ENCODE assay signal across 14 cellular contexts in the genomic region with DNA sequence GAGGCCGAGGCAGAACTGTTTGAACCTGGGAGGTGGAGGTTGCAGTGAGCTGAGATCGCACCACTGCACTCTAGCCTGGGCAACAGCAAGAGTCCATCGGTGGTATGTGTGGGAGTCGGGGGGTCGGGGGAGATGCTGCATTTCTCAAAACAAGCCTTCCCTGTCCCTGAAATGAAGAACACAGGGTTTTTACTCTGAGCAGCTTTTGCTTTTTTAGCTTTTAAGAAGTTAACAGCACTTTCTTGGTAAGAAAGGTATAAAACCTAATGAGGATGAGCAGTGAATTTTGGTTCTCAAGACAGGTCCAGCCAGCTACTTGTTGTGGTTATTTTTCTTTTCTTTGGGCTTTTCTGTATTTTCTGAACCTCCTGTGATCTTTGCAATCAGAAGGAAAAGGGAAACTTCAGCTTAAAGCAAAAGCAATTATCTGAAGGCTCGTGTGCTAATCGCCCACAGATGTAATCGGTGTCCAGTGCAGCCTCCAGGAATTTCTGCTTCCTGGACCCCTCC. TPM values are rescaled to one million over a fixed set of nuclear protein-coding genes. Genes with fewer than 3 reads are reported as not detected.
A peak's percentile ranks its signal among the peaks of the same experiment; 100 is the strongest.
DNase-seq lines count a peak whose midpoint lies in the region; ATAC-seq and TF ChIP-seq lines count a peak whose summit lies in the region.
"Had no signal": no experiment of that assay in that cellular context is flagged by ENCODE, and none has a peak within 500 bp of the region (broad histone marks: within the 10 kb centered on the region; RNA-seq: fewer than 3 reads in every experiment).

No MANE protein-coding gene starts in this region.

- H3K9me3 Mint-ChIP-seq in CD4-positive, CD25-positive, alpha-beta regulatory T cell, result no peaks in the 10 kb centered on the region
- peaks cover 1% of the 10 kb centered on the region for H3K9me3 Mint-ChIP-seq in activated naive CD8-positive, alpha-beta T cell treated with anti-CD3 and anti-CD28 coated beads for 36 hours
- no peaks in the 10 kb centered on the region for H3K9me3 Mint-ChIP-seq in neural crest cell

- peaks cover 19% of the 10 kb centered on the region for H3K36me3 Mint-ChIP-seq in CD4-positive, CD25-positive, alpha-beta regulatory T cell
- H3K36me3 Mint-ChIP-seq in activated naive CD8-positive, alpha-beta T cell treated with anti-CD3 and anti-CD28 coated beads for 36 hours, result peaks cover 57% of the 10 kb centered on the region
- H3K36me3 Mint-ChIP-seq in neural crest cell (ENCODE audit: low read depth), result peaks cover 27% of the 10 kb centered on the region

- peaks cover 33% of the 10 kb centered on the region for H3K36me3 ChIP-seq in CD4-positive, CD25-positive, alpha-beta regulatory T cell (ENCODE audit: control insufficient read depth, insufficient read depth, low read length)

- no peak overlapping the region for H3K4me3 ChIP-seq in CD4-positive, CD25-positive, alpha-beta regulatory T cell (ENCODE audit: low read depth, low read length)
- H3K4me3 ChIP-seq in HFF-Myc (replicated peaks; ENCODE audit: low read depth, low read length), result peak overlapping the region; percentile 90

- H3K27me3 Mint-ChIP-seq in CD4-positive, CD25-positive, alpha-beta regulatory T cell, result no peaks in the 10 kb centered on the region
- H3K27me3 Mint-ChIP-seq in activated naive CD8-positive, alpha-beta T cell treated with anti-CD3 and anti-CD28 coated beads for 36 hours, result peaks cover 19% of the 10 kb centered on the region
- peaks cover 21% of the 10 kb centered on the region for H3K27me3 Mint-ChIP-seq in neural crest cell (ENCODE audit: low read depth)

- H3K27me3 ChIP-seq in CD4-positive, CD25-positive, alpha-beta regulatory T cell (ENCODE audit: control insufficient read depth, insufficient read depth, low read length), result no peaks in the 10 kb centered on the region

- TF ChIP-seq CTCF in HFF-Myc (IDR thresholded peaks at IDR 0.05; ENCODE audit: low read depth, low read length, missing control alignments) (no peak), neural crest cell (conservative IDR thresholded peaks at IDR 0.05) (no peak)

- peak overlapping the region; percentile 20 for H3K27ac ChIP-seq in CD4-positive, CD25-positive, alpha-beta regulatory T cell (ENCODE audit: insufficient read depth, low read length, poor library complexity, severe bottlenecking)

- peaks cover 5 to 50% (median 29%) of the 10 kb centered on the region in 4 donors for H3K4me1 Mint-ChIP-seq in CD4-positive, CD25-positive, alpha-beta regulatory T cell
- peaks cover 46% of the 10 kb centered on the region for H3K4me1 Mint-ChIP-seq in activated naive CD8-positive, alpha-beta T cell treated with anti-CD3 and anti-CD28 coated beads for 36 hours
- peaks cover 49% of the 10 kb centered on the region for H3K4me1 Mint-ChIP-seq in neural crest cell

- H3K27ac Mint-ChIP-seq in CD4-positive, CD25-positive, alpha-beta regulatory T cell, result peak overlapping the region in 1 of 3 donors; percentile 42
- H3K27ac Mint-ChIP-seq in activated naive CD8-positive, alpha-beta T cell treated with anti-CD3 and anti-CD28 coated beads for 36 hours, result peak overlapping the region; percentile 97
- no peak overlapping the region for H3K27ac Mint-ChIP-seq in neural crest cell (ENCODE audit: unreplicated experiment)

- no peak for ATAC-seq in CD4-positive, CD25-positive, alpha-beta regulatory T cell (ENCODE audit: low read depth in 2 of 2)
- no peak for ATAC-seq in GM21723 (IDR thresholded peaks at IDR 0.05; ENCODE audit: unreplicated experiment)
- ATAC-seq in GM21360 (IDR thresholded peaks at IDR 0.05; ENCODE audit: unreplicated experiment), result no peak

- DNase-seq in CD4-positive, CD25-positive, alpha-beta regulatory T cell, result no peak
- DNase-seq in HFF-Myc (ENCODE audit: extremely low read depth, low read depth) (no peak), neural crest cell (ENCODE audit: low read depth, low spot score) (no peak), NCI-H524 treated with DMSO at 0.1 percent for 48 hours (lab: John Stamatoyannopoulos, UW) (no peak), NCI-H345 treated with DMSO at 0.1 percent for 48 hours (lab: John Stamatoyannopoulos, UW; ENCODE audit: unreplicated experiment) (no peak)
- no peak for DNase-seq in activated naive CD8-positive, alpha-beta T cell treated with anti-CD3 and anti-CD28 coated beads for 36 hours
- DNase-seq: activated gamma-delta T cell treated with Interleukin-2 at 50 U/mL for 16 hours, GDM1, NCI-H1930 had no signal

- peak overlapping the region in 2 of 4 donors; percentile 57 to 97 for H3K4me3 Mint-ChIP-seq in CD4-positive, CD25-positive, alpha-beta regulatory T cell
- H3K4me3 Mint-ChIP-seq in activated naive CD8-positive, alpha-beta T cell treated with anti-CD3 and anti-CD28 coated beads for 36 hours, result peak overlapping the region; percentile 98
- H3K4me3 Mint-ChIP-seq in neural crest cell, result peak overlapping the region; percentile 98

- H3K4me1 ChIP-seq in CD4-positive, CD25-positive, alpha-beta regulatory T cell (ENCODE audit: control insufficient read depth, insufficient read depth, low read length, poor library complexity, severe bottlenecking), result peaks cover 32% of the 10 kb centered on the region

- H3K9me3 ChIP-seq in CD4-positive, CD25-positive, alpha-beta regulatory T cell (ENCODE audit: control insufficient read depth in 2 of 2, low read length in 2 of 2), result no peaks in the 10 kb centered on the region

RNA-seq across cellular contexts. Expression of a gene that starts 3.7 kb away (rescaled TPM):
- 1,327 TPM for total RNA-seq in CD4-positive, CD25-positive, alpha-beta regulatory T cell
- 1,000 to 10,000 TPM in 2 of 4 donors, 100 to 1,000 TPM in 2; 848 to 1,343 (median 1,026) TPM for polyA plus RNA-seq in CD4-positive, CD25-positive, alpha-beta regulatory T cell
- 1,000 to 10,000 TPM; 2,227 to 2,291 TPM for total RNA-seq in activated naive CD8-positive, alpha-beta T cell treated with anti-CD3 and anti-CD28 coated beads for 36 hours
- total RNA-seq in neural crest cell, result 1,717 and 1,733 TPM in 2 replicates

RNA-seq across cellular contexts. Expression of a gene that starts 19.8 kb away (rescaled TPM):
- 5.5 TPM for total RNA-seq in CD4-positive, CD25-positive, alpha-beta regulatory T cell
- 1 to 10 TPM; 4.8 to 6.6 (median 5.2) TPM for polyA plus RNA-seq in CD4-positive, CD25-positive, alpha-beta regulatory T cell
- total RNA-seq in activated naive CD8-positive, alpha-beta T cell treated with anti-CD3 and anti-CD28 coated beads for 36 hours, result 10 to 100 TPM; 18.6 to 19.1 TPM
- 18.8 and 20.4 TPM in 2 replicates for total RNA-seq in neural crest cell

RNA-seq across cellular contexts. Expression of a gene that starts 25.0 kb away (rescaled TPM):
- total RNA-seq in CD4-positive, CD25-positive, alpha-beta regulatory T cell, result not detected
- polyA plus RNA-seq in CD4-positive, CD25-positive, alpha-beta regulatory T cell, result under 1 TPM in 3 of 4 donors, not detected in 1; 0.18 to 0.24 (median 0.20) TPM
- total RNA-seq in activated naive CD8-positive, alpha-beta T cell treated with anti-CD3 and anti-CD28 coated beads for 36 hours, result under 1 TPM; 0.60 to 0.66 TPM
- 18.0 and 19.2 TPM in 2 replicates for total RNA-seq in neural crest cell

RNA-seq across cellular contexts. Expression of a gene that starts 40.8 kb away (rescaled TPM):
- total RNA-seq in CD4-positive, CD25-positive, alpha-beta regulatory T cell, result not detected
- polyA plus RNA-seq in CD4-positive, CD25-positive, alpha-beta regulatory T cell, result not detected
- total RNA-seq in activated naive CD8-positive, alpha-beta T cell treated with anti-CD3 and anti-CD28 coated beads for 36 hours, result not detected
- not detected in 2 replicates for total RNA-seq in neural crest cell
- total RNA-seq: epithelial cell of proximal tubule, lung microvascular endothelial cell, SK-MEL-5 had no signal

Comparison
In these comparisons a context has a peak if more than half of its experiments do, and no peak if none do; other contexts are left out.
1. RNA of a gene that starts 25.0 kb away (total RNA-seq): 18.0 to 19.2 TPM in neural crest cell; 0.60 to 0.66 TPM in activated naive CD8-positive, alpha-beta T cell treated with anti-CD3 and anti-CD28 coated beads for 36 hours and not detected in CD4-positive, CD25-positive, alpha-beta regulatory T cell (single experiment); every median in the first group is over 10 times any median in the second.